Comparison of ENCODE assay signal across 8 cellular contexts in the genomic region with DNA sequence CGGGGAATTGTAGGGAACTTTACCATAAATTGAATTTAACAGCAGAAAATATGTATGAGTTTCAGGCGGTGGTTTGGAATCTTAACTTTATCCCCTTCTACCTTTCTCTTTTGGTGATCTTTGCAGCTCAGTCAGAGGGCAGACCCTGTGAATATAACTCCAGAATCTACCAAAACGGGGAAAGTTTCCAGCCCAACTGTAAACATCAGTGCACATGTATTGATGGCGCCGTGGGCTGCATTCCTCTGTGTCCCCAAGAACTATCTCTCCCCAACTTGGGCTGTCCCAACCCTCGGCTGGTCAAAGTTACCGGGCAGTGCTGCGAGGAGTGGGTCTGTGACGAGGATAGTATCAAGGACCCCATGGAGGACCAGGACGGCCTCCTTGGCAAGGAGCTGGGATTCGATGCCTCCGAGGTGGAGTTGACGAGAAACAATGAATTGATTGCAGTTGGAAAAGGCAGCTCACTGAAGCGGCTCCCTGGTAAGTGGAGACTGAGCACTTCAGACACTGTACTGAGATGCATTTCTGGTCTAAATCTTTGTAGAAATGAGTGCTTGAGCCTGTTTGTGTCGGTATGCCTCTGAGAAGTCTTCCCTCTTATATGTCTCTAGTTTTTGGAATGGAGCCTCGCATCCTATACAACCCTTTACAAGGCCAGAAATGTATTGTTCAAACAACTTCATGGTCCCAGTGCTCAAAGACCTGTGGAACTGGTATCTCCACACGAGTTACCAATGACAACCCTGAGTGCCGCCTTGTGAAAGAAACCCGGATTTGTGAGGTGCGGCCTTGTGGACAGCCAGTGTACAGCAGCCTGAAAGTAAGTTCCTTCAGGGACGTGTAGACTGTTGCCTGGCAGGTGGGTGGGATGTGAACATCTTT. TPM values are rescaled to one million over a fixed set of nuclear protein-coding genes. Genes with fewer than 3 reads are reported as not detected.
DNase-seq lines count a peak whose midpoint lies in the region; ATAC-seq and TF ChIP-seq lines count a peak whose summit lies in the region.

No MANE protein-coding gene starts in this region.

- H3K4me1 Mint-ChIP-seq in nephron progenitor cell = peaks cover 60% of the 10 kb centered on the region

- H3K27me3 ChIP-seq in OCI-LY1 (ENCODE audit: insufficient read depth, low read length) = no peaks in the 10 kb centered on the region

- no peak overlapping the region for H3K9ac ChIP-seq in OCI-LY1 (ENCODE audit: low read length)

- H3K4me3 ChIP-seq in OCI-LY1 (ENCODE audit: low read depth, low read length, poor library complexity, severe bottlenecking) (no peak overlapping the region), epithelial cell of proximal tubule (ENCODE audit: low read depth, low read length) (peak overlapping the region; percentile 92)

- peaks cover 47% of the 10 kb centered on the region for H3K27me3 Mint-ChIP-seq in nephron progenitor cell (ENCODE audit: low read depth, poor library complexity)

- H3K9me3 Mint-ChIP-seq in nephron progenitor cell = no peaks in the 10 kb centered on the region

- peak; percentile 49 for DNase-seq in D341Med (ENCODE audit: low spot score)
- no peak for DNase-seq in epithelial cell of proximal tubule (ENCODE audit: low read depth)
- DNase-seq in nephron progenitor cell = peak; percentile 33
- no peak for DNase-seq in SKM-1 (lab: John Stamatoyannopoulos, UW; ENCODE audit: unreplicated experiment)
- no peak for DNase-seq in NCI-H1105 treated with DMSO at 0.1 percent for 48 hours (lab: John Stamatoyannopoulos, UW)

- no peaks in the 10 kb centered on the region for H3K79me2 ChIP-seq in OCI-LY1 (ENCODE audit: insufficient read depth, low read length)

- no peaks in the 10 kb centered on the region for H3K9me2 ChIP-seq in OCI-LY1 (ENCODE audit: low read depth, low read length)

- no peaks in the 10 kb centered on the region for H4K20me1 ChIP-seq in OCI-LY1 (ENCODE audit: insufficient read depth, low read length)

- no peaks in the 10 kb centered on the region for H3K9me3 ChIP-seq in OCI-LY1 (ENCODE audit: low read length)

- no peak overlapping the region for H3K4me2 ChIP-seq in OCI-LY1 (ENCODE audit: low read length)

- peak overlapping the region; percentile 100 for H3K27ac Mint-ChIP-seq in nephron progenitor cell

- H3K4me1 ChIP-seq in OCI-LY1 (ENCODE audit: insufficient read depth, low read length, severe bottlenecking) = no peaks in the 10 kb centered on the region

- H3K36me3 Mint-ChIP-seq in nephron progenitor cell (ENCODE audit: low read depth) = peaks cover 18% of the 10 kb centered on the region

- peak overlapping the region; percentile 94 for H3K4me3 Mint-ChIP-seq in nephron progenitor cell

- H2AFZ ChIP-seq in OCI-LY1 (ENCODE audit: low read length) = no peak overlapping the region

- no peaks in the 10 kb centered on the region for H3K36me3 ChIP-seq in OCI-LY1 (ENCODE audit: insufficient read depth, low read length)

- ATAC-seq in HG02571 (IDR thresholded peaks at IDR 0.05; ENCODE audit: unreplicated experiment) = no peak
- no peak for ATAC-seq in HG02763 (IDR thresholded peaks at IDR 0.05; ENCODE audit: unreplicated experiment)

- H3K27ac ChIP-seq in OCI-LY1 (ENCODE audit: low read depth, low read length, poor library complexity, severe bottlenecking) = no peak overlapping the region

- no peaks in the 10 kb centered on the region for H3F3A ChIP-seq in OCI-LY1 (ENCODE audit: insufficient read depth, low read length)

- peak; percentile 14; the same call in 1 of the 2 replicates for TF ChIP-seq CTCF in OCI-LY1 (IDR thresholded peaks at IDR 0.05; ENCODE audit: low read length)
- TF ChIP-seq CTCF in epithelial cell of proximal tubule (conservative IDR thresholded peaks at IDR 0.05; ENCODE audit: low read depth, low read length) = peak; percentile 43
- peak; percentile 10 for TF ChIP-seq CTCF in nephron progenitor cell (IDR thresholded peaks at IDR 0.05)

RNA-seq across cellular contexts. Expression of a gene that starts 1.5 kb away (rescaled TPM):
- 148 and 348 TPM in 2 replicates for total RNA-seq in epithelial cell of proximal tubule

Comparison
In these comparisons a context has a peak if more than half of its experiments do, and no peak if none do; other contexts are left out.
1. DNase-seq: peak in D341Med (single experiment) and nephron progenitor cell (single experiment); none in epithelial cell of proximal tubule (single experiment), SKM-1 (single experiment) and NCI-H1105 treated with DMSO at 0.1 percent for 48 hours (single experiment).
2. Peak in every context shown above with its lines, with median percentiles within 50 percentile points of each other: CTCF ChIP-seq.